In the genomic region with DNA sequence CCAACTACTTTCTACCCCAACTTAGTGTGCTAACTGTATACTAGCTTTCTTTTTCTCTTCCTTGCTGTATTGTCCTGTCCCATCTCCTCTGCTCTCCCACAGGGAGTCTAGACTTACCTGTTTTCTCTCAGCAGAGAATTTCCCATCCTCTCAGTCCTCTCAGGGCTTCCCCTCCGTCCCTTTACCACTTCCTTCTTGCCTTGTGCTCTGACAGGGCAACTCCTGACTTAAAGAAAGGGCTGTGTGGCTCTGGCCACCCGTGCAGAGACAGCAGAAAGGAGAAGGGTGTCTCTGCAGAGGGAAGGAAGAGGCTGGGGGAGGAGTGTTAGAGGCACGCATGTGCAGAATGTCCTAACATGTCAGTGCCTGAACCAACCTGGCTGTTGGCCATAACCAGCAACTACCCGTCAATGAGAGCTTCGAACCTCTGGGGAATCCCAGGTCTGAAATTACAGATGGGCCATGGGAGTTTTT, we compare ENCODE assay signal across 9 cellular contexts. TPM values are rescaled to one million over a fixed set of nuclear protein-coding genes. Genes with fewer than 3 reads are reported as not detected.
A peak's percentile ranks its signal among the peaks of the same experiment; 100 is the strongest.
DNase-seq lines count a peak whose midpoint lies in the region; ATAC-seq and TF ChIP-seq lines count a peak whose summit lies in the region.
"Had no signal": no experiment of that assay in that cellular context is flagged by ENCODE, and none has a peak within 500 bp of the region (broad histone marks: within the 10 kb centered on the region; RNA-seq: fewer than 3 reads in every experiment).

A gene with protein sequence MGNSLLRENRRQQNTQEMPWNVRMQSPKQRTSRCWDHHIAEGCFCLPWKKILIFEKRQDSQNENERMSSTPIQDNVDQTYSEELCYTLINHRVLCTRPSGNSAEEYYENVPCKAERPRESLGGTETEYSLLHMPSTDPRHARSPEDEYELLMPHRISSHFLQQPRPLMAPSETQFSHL (minus strand): TSS at position 274 of the 474 bp plus-strand sequence. CDS start 128 bp downstream, at position 146.

- DNase-seq in NOMO-1 (lab: John Stamatoyannopoulos, UW; ENCODE audit: unreplicated experiment in 2 of 2) (peak; percentile 60 to 85), naive B cell (peak; percentile 83), tibial nerve (ENCODE audit: low spot score in 2 of 2) (peak; percentile 16 to 40), NCI-H1930 (lab: John Stamatoyannopoulos, UW) (no peak), NCI-H510A treated with DMSO at 0.1 percent for 48 hours (lab: John Stamatoyannopoulos, UW) (no peak)
- DNase-seq in activated effector memory CD4-positive, alpha-beta T cell treated with Interleukin-2 at 50 U/mL for 16 hours, result peak; percentile 54
- DNase-seq: IMR-90 had no signal

- no peaks in the 10 kb centered on the region for H3K27me3 ChIP-seq in tibial nerve

- peak within 1 kb of the TSS; percentile 83 to 99 (median 94) for H3K4me3 Mint-ChIP-seq in naive B cell

- ATAC-seq in GM18502 (IDR thresholded peaks at IDR 0.05; ENCODE audit: poor library complexity, unreplicated experiment) (peak; percentile 76), HG02678 (IDR thresholded peaks at IDR 0.05; ENCODE audit: unreplicated experiment) (peak; percentile 77), naive B cell (ENCODE audit: low read depth in 2 of 2) (peak; percentile 73 to 77)

- TF ChIP-seq CTCF in tibial nerve (IDR thresholded peaks at IDR 0.05), result no peak

- no peaks in the 10 kb centered on the region for H3K9me3 ChIP-seq in tibial nerve

- H3K36me3 Mint-ChIP-seq in naive B cell, result peaks cover 0 to 3% of the 10 kb centered on the region in 2 donors

- peak within 1 kb of the TSS in 1 of 4 donors; percentile 35 for H3K27ac ChIP-seq in tibial nerve

- H3K4me1 Mint-ChIP-seq in naive B cell, result peaks cover 78 to 96% (median 91%) of the 10 kb centered on the region in 3 donors

- no peaks in the 10 kb centered on the region for H3K9me3 Mint-ChIP-seq in naive B cell

- peak within 1 kb of the TSS; percentile 93 to 99 (median 98) for H3K27ac Mint-ChIP-seq in naive B cell

- no peak for TF ChIP-seq POLR2A in tibial nerve (IDR thresholded peaks at IDR 0.05)

- H3K36me3 ChIP-seq in tibial nerve, result no peaks in the 10 kb centered on the region

- H3K4me1 ChIP-seq in tibial nerve, result peaks cover 0 to 11% (median 6%) of the 10 kb centered on the region in 4 donors

- 63 to 67% methylated on average over 5 of the region's 5 CpGs for WGBS in tibial nerve, 2 donors

- peak in 1 of 2 donors; percentile 51 for TF ChIP-seq EP300 in tibial nerve (IDR thresholded peaks at IDR 0.05)

- no peaks in the 10 kb centered on the region for H3K27me3 Mint-ChIP-seq in naive B cell

- H3K4me3 ChIP-seq in tibial nerve, result no peak within 1 kb of the TSS

RNA-seq across cellular contexts. Expression of the gene that starts here (rescaled TPM):
- polyA plus RNA-seq in naive B cell (ENCODE audit: low read depth in 6 of 6), result 10 to 100 TPM; 24.3 to 84.9 (median 41.6) TPM
- total RNA-seq in tibial nerve, result 1 to 10 TPM in 1 of 4 donors, under 1 TPM in 1, not detected in 2; under 0.01 to 2.0 TPM
- total RNA-seq: IMR-90 had no signal
- polyA plus RNA-seq: IMR-90 had no signal

Comparison
In these comparisons a context has a peak if more than half of its experiments do, and no peak if none do; other contexts are left out.
1. DNase-seq: peak in NOMO-1 (2 of 2), activated effector memory CD4-positive, alpha-beta T cell treated with Interleukin-2 at 50 U/mL for 16 hours (single experiment), naive B cell (single experiment) and tibial nerve (2 of 2); none in NCI-H1930 (0 of 2) and NCI-H510A treated with DMSO at 0.1 percent for 48 hours (single experiment).
2. Peak in every context shown above with its lines, with median percentiles within 50 percentile points of each other: ATAC-seq.